Comparison of ENCODE assay signal across 8 cellular contexts in genomic region chr2:27379840-27380625, GRCh38. TPM values are rescaled to one million over a fixed set of nuclear protein-coding genes. Genes with fewer than 3 reads are reported as not detected.
DNase-seq lines count a peak whose midpoint lies in the region; ATAC-seq and TF ChIP-seq lines count a peak whose summit lies in the region.

No MANE protein-coding gene starts in this region.

- no peaks in the 10 kb centered on the region for H3K36me3 ChIP-seq in uterus

- peak overlapping the region; percentile 87 for H3K4me3 ChIP-seq in fibroblast of pulmonary artery (replicated peaks; ENCODE audit: low read depth, low read length)
- peak overlapping the region; percentile 55 to 71 for H3K4me3 ChIP-seq in uterus

- intact Hi-C loops in uterus (cut with DNase I; ENCODE audit: low total_unique reads), result no loop called here

- H3K27me3 ChIP-seq in uterus, result no peaks in the 10 kb centered on the region

- H3K27me3 Mint-ChIP-seq in activated CD8-positive, alpha-beta T cell treated with anti-CD3 and anti-CD28 coated beads, Interleukin-2, amount 10 ng/mL, durations not matched to agents 7 days and 5 days (ENCODE audit: low read depth), result no peaks in the 10 kb centered on the region
- H3K27me3 Mint-ChIP-seq in nephron (ENCODE audit: low read depth), result no peaks in the 10 kb centered on the region

- peak; percentile 74 for DNase-seq in CMK (ENCODE audit: low read depth)
- peak; percentile 44 for DNase-seq in NAMALWA (ENCODE audit: low spot score)
- DNase-seq in activated CD8-positive, alpha-beta T cell treated with anti-CD3 and anti-CD28 coated beads, Interleukin-2, amount 10 ng/mL, durations not matched to agents 7 days and 5 days, result peak; percentile 72
- DNase-seq in fibroblast of pulmonary artery (ENCODE audit: low read depth), result peak; percentile 29
- peak; percentile 70 to 75 for DNase-seq in uterus

- peaks cover 81% of the 10 kb centered on the region for H3K36me3 Mint-ChIP-seq in activated CD8-positive, alpha-beta T cell treated with anti-CD3 and anti-CD28 coated beads, Interleukin-2, amount 10 ng/mL, durations not matched to agents 7 days and 5 days (ENCODE audit: low read depth)
- peaks cover 52% of the 10 kb centered on the region for H3K36me3 Mint-ChIP-seq in nephron (ENCODE audit: low read depth)

- H3K4me1 Mint-ChIP-seq in activated CD8-positive, alpha-beta T cell treated with anti-CD3 and anti-CD28 coated beads, Interleukin-2, amount 10 ng/mL, durations not matched to agents 7 days and 5 days (ENCODE audit: low read depth), result peaks cover 33% of the 10 kb centered on the region
- peaks cover 25% of the 10 kb centered on the region for H3K4me1 Mint-ChIP-seq in nephron

- CTCF ChIA-PET in activated CD8-positive, alpha-beta T cell treated with anti-CD3 and anti-CD28 coated beads, Interleukin-2, amount 10 ng/mL, durations not matched to agents 7 days and 5 days (lab: Charles Lee), result interaction anchor here (0.5 to 2.1 kb wide), 9 partner anchors 9 to 303 kb away, joined by 3 to 15 read pairs (median 7); partner anchors contain the start of genes EIF2B4, NRBP1 and SNX17

- ATAC-seq in GM21447 (IDR thresholded peaks at IDR 0.05; ENCODE audit: unreplicated experiment) (peak; percentile 38), GM19467 (IDR thresholded peaks at IDR 0.05; ENCODE audit: unreplicated experiment) (no peak)
- peak; percentile 10 for ATAC-seq in activated CD8-positive, alpha-beta T cell treated with anti-CD3 and anti-CD28 coated beads, Interleukin-2, amount 10 ng/mL, durations not matched to agents 7 days and 5 days

- H3K4me1 ChIP-seq in uterus, result no peaks in the 10 kb centered on the region

- H3K9me3 Mint-ChIP-seq in activated CD8-positive, alpha-beta T cell treated with anti-CD3 and anti-CD28 coated beads, Interleukin-2, amount 10 ng/mL, durations not matched to agents 7 days and 5 days (ENCODE audit: insufficient read depth), result no peaks in the 10 kb centered on the region
- H3K9me3 Mint-ChIP-seq in nephron, result no peaks in the 10 kb centered on the region

- TF ChIP-seq CTCF in fibroblast of pulmonary artery (IDR thresholded peaks at IDR 0.05; ENCODE audit: low read length, missing control alignments) (no peak), nephron (IDR thresholded peaks at IDR 0.05; ENCODE audit: unreplicated experiment in 3 of 3) (no peak), uterus (IDR thresholded peaks at IDR 0.05) (no peak)

- H3K4me3 Mint-ChIP-seq in activated CD8-positive, alpha-beta T cell treated with anti-CD3 and anti-CD28 coated beads, Interleukin-2, amount 10 ng/mL, durations not matched to agents 7 days and 5 days, result peak overlapping the region; percentile 90
- peak overlapping the region; percentile 90 to 93 (median 92) for H3K4me3 Mint-ChIP-seq in nephron

- peak overlapping the region; percentile 82 to 90 for H3K27ac ChIP-seq in uterus

- no peaks in the 10 kb centered on the region for H3K9me3 ChIP-seq in uterus

- TF ChIP-seq POLR2A in uterus (IDR thresholded peaks at IDR 0.05), result no peak

- peak overlapping the region; percentile 97 for H3K27ac Mint-ChIP-seq in activated CD8-positive, alpha-beta T cell treated with anti-CD3 and anti-CD28 coated beads, Interleukin-2, amount 10 ng/mL, durations not matched to agents 7 days and 5 days
- peak overlapping the region; percentile 90 to 93 (median 93) for H3K27ac Mint-ChIP-seq in nephron

- POLR2A ChIA-PET in activated CD8-positive, alpha-beta T cell treated with anti-CD3 and anti-CD28 coated beads, Interleukin-2, amount 10 ng/mL, durations not matched to agents 7 days and 5 days (lab: Charles Lee), result interaction anchor here (0.9 to 3.6 kb wide), 11 partner anchors 10 to 231 kb away, joined by 3 to 57 read pairs (median 5); partner anchors contain the start of genes EIF2B4, MPV17, NRBP1 and PPM1G

RNA-seq across cellular contexts. Expression of gene ZNF513, which starts 0.5 kb away (rescaled TPM):
- total RNA-seq in activated CD8-positive, alpha-beta T cell treated with anti-CD3 and anti-CD28 coated beads, Interleukin-2, amount 10 ng/mL, durations not matched to agents 7 days and 5 days, result 10 to 100 TPM; 11.8 to 13.3 TPM
- 10 to 100 TPM in 3 of 4 donors, under 1 TPM in 1; 0.88 to 16.1 (median 12.0) TPM for total RNA-seq in uterus

RNA-seq across cellular contexts. Expression of gene SNX17, which starts 9.6 kb away (rescaled TPM):
- total RNA-seq in activated CD8-positive, alpha-beta T cell treated with anti-CD3 and anti-CD28 coated beads, Interleukin-2, amount 10 ng/mL, durations not matched to agents 7 days and 5 days, result 100 to 1,000 TPM; 119 to 120 TPM
- total RNA-seq in uterus, result 10 to 100 TPM; 89.4 to 91.5 (median 90.8) TPM

RNA-seq across cellular contexts. Expression of gene EIF2B4, which starts 9.9 kb away (rescaled TPM):
- total RNA-seq in activated CD8-positive, alpha-beta T cell treated with anti-CD3 and anti-CD28 coated beads, Interleukin-2, amount 10 ng/mL, durations not matched to agents 7 days and 5 days, result 10 to 100 TPM; 34.5 to 37.0 TPM
- 10 to 100 TPM in 3 of 4 donors, 1 to 10 TPM in 1; 7.9 to 51.7 (median 13.8) TPM for total RNA-seq in uterus

RNA-seq across cellular contexts. Expression of gene GTF3C2, which starts 23.5 kb away (rescaled TPM):
- total RNA-seq in activated CD8-positive, alpha-beta T cell treated with anti-CD3 and anti-CD28 coated beads, Interleukin-2, amount 10 ng/mL, durations not matched to agents 7 days and 5 days, result 10 to 100 TPM; 60.9 to 62.6 TPM
- 10 to 100 TPM; 21.3 to 70.6 (median 31.2) TPM for total RNA-seq in uterus

RNA-seq across cellular contexts. Expression of gene PPM1G, which starts 29.4 kb away (rescaled TPM):
- total RNA-seq in activated CD8-positive, alpha-beta T cell treated with anti-CD3 and anti-CD28 coated beads, Interleukin-2, amount 10 ng/mL, durations not matched to agents 7 days and 5 days, result 100 to 1,000 TPM; 130 to 136 TPM
- total RNA-seq in uterus, result 10 to 100 TPM; 15.9 to 54.1 (median 42.2) TPM
